Comparison of ENCODE assay signal across 2 cellular contexts in genomic region chr16:50673496-50674275, GRCh38.
A peak's percentile ranks its signal among the peaks of the same experiment; 100 is the strongest.
TF ChIP-seq lines count a peak whose summit lies in the region.

No MANE protein-coding gene starts in this region.

TF ChIP-seq in A549, 52 proteins besides CTCF, POLR2A, EP300 and RAD21 (continued from another document):
- TF ChIP-seq, protein P1, sequence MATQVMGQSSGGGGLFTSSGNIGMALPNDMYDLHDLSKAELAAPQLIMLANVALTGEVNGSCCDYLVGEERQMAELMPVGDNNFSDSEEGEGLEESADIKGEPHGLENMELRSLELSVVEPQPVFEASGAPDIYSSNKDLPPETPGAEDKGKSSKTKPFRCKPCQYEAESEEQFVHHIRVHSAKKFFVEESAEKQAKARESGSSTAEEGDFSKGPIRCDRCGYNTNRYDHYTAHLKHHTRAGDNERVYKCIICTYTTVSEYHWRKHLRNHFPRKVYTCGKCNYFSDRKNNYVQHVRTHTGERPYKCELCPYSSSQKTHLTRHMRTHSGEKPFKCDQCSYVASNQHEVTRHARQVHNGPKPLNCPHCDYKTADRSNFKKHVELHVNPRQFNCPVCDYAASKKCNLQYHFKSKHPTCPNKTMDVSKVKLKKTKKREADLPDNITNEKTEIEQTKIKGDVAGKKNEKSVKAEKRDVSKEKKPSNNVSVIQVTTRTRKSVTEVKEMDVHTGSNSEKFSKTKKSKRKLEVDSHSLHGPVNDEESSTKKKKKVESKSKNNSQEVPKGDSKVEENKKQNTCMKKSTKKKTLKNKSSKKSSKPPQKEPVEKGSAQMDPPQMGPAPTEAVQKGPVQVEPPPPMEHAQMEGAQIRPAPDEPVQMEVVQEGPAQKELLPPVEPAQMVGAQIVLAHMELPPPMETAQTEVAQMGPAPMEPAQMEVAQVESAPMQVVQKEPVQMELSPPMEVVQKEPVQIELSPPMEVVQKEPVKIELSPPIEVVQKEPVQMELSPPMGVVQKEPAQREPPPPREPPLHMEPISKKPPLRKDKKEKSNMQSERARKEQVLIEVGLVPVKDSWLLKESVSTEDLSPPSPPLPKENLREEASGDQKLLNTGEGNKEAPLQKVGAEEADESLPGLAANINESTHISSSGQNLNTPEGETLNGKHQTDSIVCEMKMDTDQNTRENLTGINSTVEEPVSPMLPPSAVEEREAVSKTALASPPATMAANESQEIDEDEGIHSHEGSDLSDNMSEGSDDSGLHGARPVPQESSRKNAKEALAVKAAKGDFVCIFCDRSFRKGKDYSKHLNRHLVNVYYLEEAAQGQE (IDR thresholded peaks at IDR 0.05) = no peak
- TF ChIP-seq ZC3H11A (IDR thresholded peaks at IDR 0.05) (peak; percentile 37), HOXB13 (CRISPR knock-in tag; IDR thresholded peaks at IDR 0.05; ENCODE audit: low read depth) (no peak)

TF ChIP-seq in WTC11, 78 proteins besides CTCF, POLR2A, EP300 and RAD21 (continued from another document):
- TF ChIP-seq AFF4 (CRISPR knock-in tag; IDR thresholded peaks at IDR 0.05; ENCODE audit: borderline replicate concordance) (no peak), NR3C1 (CRISPR knock-in tag; conservative IDR thresholded peaks at IDR 0.05; ENCODE audit: low read depth) (no peak), FOXP1 (CRISPR knock-in tag; IDR thresholded peaks at IDR 0.05; ENCODE audit: borderline replicate concordance) (no peak), ZNF671 (CRISPR knock-in tag; IDR thresholded peaks at IDR 0.05) (no peak), NFATC4 (CRISPR knock-in tag; IDR thresholded peaks at IDR 0.05) (no peak), JAZF1 (CRISPR knock-in tag; IDR thresholded peaks at IDR 0.05) (no peak), NR1H2 (CRISPR knock-in tag; IDR thresholded peaks at IDR 0.05) (no peak), GRHL2 (CRISPR knock-in tag; IDR thresholded peaks at IDR 0.05; ENCODE audit: insufficient replicate concordance, severe bottlenecking) (no peak), NR2C2 (CRISPR knock-in tag; IDR thresholded peaks at IDR 0.05) (no peak), ZNF219 (CRISPR knock-in tag; IDR thresholded peaks at IDR 0.05; ENCODE audit: borderline replicate concordance) (no peak), SMAD3 (CRISPR knock-in tag; IDR thresholded peaks at IDR 0.05; ENCODE audit: borderline replicate concordance) (no peak), CBFB (CRISPR knock-in tag; IDR thresholded peaks at IDR 0.05; ENCODE audit: low read depth) (no peak)
- TF ChIP-seq, protein P2, sequence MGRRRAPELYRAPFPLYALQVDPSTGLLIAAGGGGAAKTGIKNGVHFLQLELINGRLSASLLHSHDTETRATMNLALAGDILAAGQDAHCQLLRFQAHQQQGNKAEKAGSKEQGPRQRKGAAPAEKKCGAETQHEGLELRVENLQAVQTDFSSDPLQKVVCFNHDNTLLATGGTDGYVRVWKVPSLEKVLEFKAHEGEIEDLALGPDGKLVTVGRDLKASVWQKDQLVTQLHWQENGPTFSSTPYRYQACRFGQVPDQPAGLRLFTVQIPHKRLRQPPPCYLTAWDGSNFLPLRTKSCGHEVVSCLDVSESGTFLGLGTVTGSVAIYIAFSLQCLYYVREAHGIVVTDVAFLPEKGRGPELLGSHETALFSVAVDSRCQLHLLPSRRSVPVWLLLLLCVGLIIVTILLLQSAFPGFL (CRISPR knock-in tag; IDR thresholded peaks at IDR 0.05; ENCODE audit: borderline replicate concordance) = no peak
- TF ChIP-seq, protein P3, sequence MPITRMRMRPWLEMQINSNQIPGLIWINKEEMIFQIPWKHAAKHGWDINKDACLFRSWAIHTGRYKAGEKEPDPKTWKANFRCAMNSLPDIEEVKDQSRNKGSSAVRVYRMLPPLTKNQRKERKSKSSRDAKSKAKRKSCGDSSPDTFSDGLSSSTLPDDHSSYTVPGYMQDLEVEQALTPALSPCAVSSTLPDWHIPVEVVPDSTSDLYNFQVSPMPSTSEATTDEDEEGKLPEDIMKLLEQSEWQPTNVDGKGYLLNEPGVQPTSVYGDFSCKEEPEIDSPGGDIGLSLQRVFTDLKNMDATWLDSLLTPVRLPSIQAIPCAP (CRISPR knock-in tag; IDR thresholded peaks at IDR 0.05) = no peak
- TF ChIP-seq, protein P4, sequence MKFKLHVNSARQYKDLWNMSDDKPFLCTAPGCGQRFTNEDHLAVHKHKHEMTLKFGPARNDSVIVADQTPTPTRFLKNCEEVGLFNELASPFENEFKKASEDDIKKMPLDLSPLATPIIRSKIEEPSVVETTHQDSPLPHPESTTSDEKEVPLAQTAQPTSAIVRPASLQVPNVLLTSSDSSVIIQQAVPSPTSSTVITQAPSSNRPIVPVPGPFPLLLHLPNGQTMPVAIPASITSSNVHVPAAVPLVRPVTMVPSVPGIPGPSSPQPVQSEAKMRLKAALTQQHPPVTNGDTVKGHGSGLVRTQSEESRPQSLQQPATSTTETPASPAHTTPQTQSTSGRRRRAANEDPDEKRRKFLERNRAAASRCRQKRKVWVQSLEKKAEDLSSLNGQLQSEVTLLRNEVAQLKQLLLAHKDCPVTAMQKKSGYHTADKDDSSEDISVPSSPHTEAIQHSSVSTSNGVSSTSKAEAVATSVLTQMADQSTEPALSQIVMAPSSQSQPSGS (CRISPR knock-in tag; IDR thresholded peaks at IDR 0.05; ENCODE audit: borderline replicate concordance, low read depth) = no peak
TF ChIP-seq in WTC11: peak in this region for 0.
